Comparison of ENCODE assay signal across 9 cellular contexts in the genomic region with DNA sequence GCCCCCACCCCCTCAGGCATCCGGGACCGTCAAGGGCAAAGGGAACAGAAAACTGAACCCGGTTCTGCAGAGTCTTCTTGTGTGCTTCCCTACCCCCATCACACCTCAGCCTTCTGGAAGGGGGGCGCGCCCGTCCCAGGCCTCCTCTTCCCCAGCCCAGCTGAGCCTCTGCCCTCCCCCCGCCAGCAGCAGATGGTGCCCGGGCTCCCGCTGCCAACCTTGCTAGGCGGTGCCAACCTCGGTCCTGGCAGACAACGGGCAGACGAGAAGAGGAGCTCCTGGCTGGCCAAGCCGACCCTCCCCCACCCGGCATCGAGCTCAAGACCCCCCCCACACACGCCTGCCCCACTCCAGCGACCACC. TPM values are rescaled to one million over a fixed set of nuclear protein-coding genes. Genes with fewer than 3 reads are reported as not detected.
DNase-seq lines count a peak whose midpoint lies in the region; ATAC-seq and TF ChIP-seq lines count a peak whose summit lies in the region.
"Had no signal": no experiment of that assay in that cellular context is flagged by ENCODE, and none has a peak within 500 bp of the region (broad histone marks: within the 10 kb centered on the region; RNA-seq: fewer than 3 reads in every experiment).

No MANE protein-coding gene starts in this region.

- DNase-seq in H9, result no peak
- peak; percentile 70 for DNase-seq in NCI-H446 treated with DMSO at 0.1 percent for 48 hours (lab: John Stamatoyannopoulos, UW)
- no peak for DNase-seq in endodermal cell
- peak; percentile 66 to 91 for DNase-seq in psoas muscle
- no peak for DNase-seq in stimulated activated naive CD4-positive, alpha-beta T cell treated with Interleukin-2 at 50 U/mL for 16 hours (lab: John Stamatoyannopoulos, UW)

- peak overlapping the region; percentile 44 for H3K4me2 ChIP-seq in H9 (ENCODE audit: insufficient read depth, insufficient read length, low read length)

- H4K8ac ChIP-seq in H9 (replicated peaks; ENCODE audit: insufficient read length, low read depth, low read length), result no peak overlapping the region

- H3K36me3 Mint-ChIP-seq in H9 (ENCODE audit: insufficient read depth in 1 of 3, low read depth in 3 of 3) (peaks cover 0 to 3% (median 2%) of the 10 kb centered on the region in 3 experiments; a peak in 2 of 7 replicates), endodermal cell (ENCODE audit: low read depth) (peaks cover 4% of the 10 kb centered on the region)

- ATAC-seq in psoas muscle (peak; percentile 25 to 61 (median 52)), GM19328 (IDR thresholded peaks at IDR 0.05; ENCODE audit: unreplicated experiment) (no peak), GM21786 (IDR thresholded peaks at IDR 0.05; ENCODE audit: unreplicated experiment) (no peak), GM19463 (IDR thresholded peaks at IDR 0.05; ENCODE audit: unreplicated experiment) (no peak)

- peaks cover 29% of the 10 kb centered on the region for H3K23me2 ChIP-seq in H9 (ENCODE audit: insufficient read length, low read depth, low read length, poor library complexity, severe bottlenecking)

- peaks cover 72% of the 10 kb centered on the region for H3K27me3 Mint-ChIP-seq in H9 (ENCODE audit: low read depth)
- H3K27me3 Mint-ChIP-seq in endodermal cell (ENCODE audit: insufficient read depth), result peaks cover 75% of the 10 kb centered on the region

- H4K5ac ChIP-seq in H9 (ENCODE audit: insufficient read length, low read depth, low read length), result no peak overlapping the region

- H3K9me3 Mint-ChIP-seq in H9 (no peaks in the 10 kb centered on the region), endodermal cell (no peaks in the 10 kb centered on the region)

- no peak overlapping the region for H3K56ac ChIP-seq in H9 (ENCODE audit: insufficient read length, low read depth, low read length)

- no peak overlapping the region for H3K14ac ChIP-seq in H9 (ENCODE audit: insufficient read depth, low read length)

- H2BK120ac ChIP-seq in H9 (ENCODE audit: low read depth, low read length, poor library complexity, severe bottlenecking), result no peak overlapping the region

- peaks cover 42% of the 10 kb centered on the region for H3K27me3 ChIP-seq in H9 (ENCODE audit: insufficient read depth, low read length)
- H3K27me3 ChIP-seq in endodermal cell (ENCODE audit: control insufficient read depth, insufficient read depth, low read length, poor library complexity, severe bottlenecking), result peaks cover 68% of the 10 kb centered on the region
- peaks cover 0 to 11% (median 0%) of the 10 kb centered on the region in 3 donors for H3K27me3 ChIP-seq in psoas muscle (ENCODE audit: insufficient read depth in 3 of 3, low read length in 2 of 3)

- no peaks in the 10 kb centered on the region for H4K20me1 ChIP-seq in H9 (ENCODE audit: control insufficient read depth, insufficient read depth, insufficient read length)

- H3K4me1 ChIP-seq in H9 (ENCODE audit: insufficient read depth, low read length) (0 out of 2 replicates have a peak, but pooled peaks cover 4% of the 10 kb centered on the region), endodermal cell (ENCODE audit: control insufficient read depth, insufficient read depth, low read length) (peaks cover 6% of the 10 kb centered on the region), psoas muscle (peaks cover 62% of the 10 kb centered on the region)

- no peak overlapping the region for H4K91ac ChIP-seq in H9 (ENCODE audit: insufficient read length, low read depth, low read length)

- no peak for TF ChIP-seq CTCF in H9 (conservative IDR thresholded peaks at IDR 0.05)
- TF ChIP-seq CTCF in endodermal cell (conservative IDR thresholded peaks at IDR 0.05), result no peak
- no peak for TF ChIP-seq CTCF in psoas muscle (IDR thresholded peaks at IDR 0.05)

- no peak overlapping the region for H2BK15ac ChIP-seq in H9 (ENCODE audit: low read depth, low read length)

- no peak overlapping the region for H2AK5ac ChIP-seq in H9 (ENCODE audit: insufficient read length, low read length)

- intact Hi-C loops in psoas muscle (cut with DNase I), result no loop called here

- H3K9ac ChIP-seq in H9 (ENCODE audit: extremely low read depth, insufficient read length, low read length) (no peak overlapping the region), endodermal cell (ENCODE audit: extremely low read depth, low read length, poor library complexity, severe bottlenecking) (no peak overlapping the region)

- H3K4me1 Mint-ChIP-seq in H9, result peaks cover 55 to 66% of the 10 kb centered on the region in 2 experiments
- H3K4me1 Mint-ChIP-seq in endodermal cell, result peaks cover 30% of the 10 kb centered on the region

- no peak overlapping the region for H3T11ph ChIP-seq in H9 (ENCODE audit: low read length)

- H2BK20ac ChIP-seq in H9 (ENCODE audit: low read depth, low read length, poor library complexity, severe bottlenecking), result no peak overlapping the region

- H3K23ac ChIP-seq in H9 (ENCODE audit: insufficient read length, low read depth, low read length), result no peak overlapping the region

- no peak overlapping the region; a peak in 1 of 7 replicates for H3K27ac Mint-ChIP-seq in H9
- no peak overlapping the region for H3K27ac Mint-ChIP-seq in endodermal cell

- H3K27ac ChIP-seq in H9 (ENCODE audit: insufficient read length, low read depth, low read length) (no peak overlapping the region), endodermal cell (ENCODE audit: low read depth, low read length) (no peak overlapping the region), psoas muscle (peak overlapping the region; percentile 68)

- no peak overlapping the region for H2AFZ ChIP-seq in H9 (ENCODE audit: low read length)

- peak overlapping the region; percentile 74 to 84 for H3K4me3 Mint-ChIP-seq in H9
- H3K4me3 Mint-ChIP-seq in endodermal cell, result peak overlapping the region; percentile 54

- WGBS in H9 (ENCODE audit: extremely low coverage, insufficient read length, low lambda C conversion rate), result no CpG with 5 or more reads among the region's 18 CpGs
- 6 to 14% methylated on average over 7 to 18 of the region's 18 CpGs for WGBS in endodermal cell (ENCODE audit: insufficient coverage in 1 of 2, insufficient read length in 1 of 2), 2 experiments
- 2 to 3% (median 2%) methylated on average over 7 to 18 of the region's 18 CpGs for WGBS in psoas muscle, 3 donors

- no peak overlapping the region for H3K18ac ChIP-seq in H9 (ENCODE audit: insufficient read length, low read depth, low read length)

- H3K9me3 ChIP-seq in H9 (ENCODE audit: control insufficient read depth, low read depth, low read length) (no peaks in the 10 kb centered on the region), endodermal cell (ENCODE audit: control insufficient read depth, low read length) (no peaks in the 10 kb centered on the region), psoas muscle (no peaks in the 10 kb centered on the region)

- peak overlapping the region; percentile 65 for H3K4me3 ChIP-seq in endodermal cell (ENCODE audit: low read length)
- H3K4me3 ChIP-seq in psoas muscle, result peak overlapping the region; percentile 56
- H3K4me3 ChIP-seq: lung had no signal

- H2BK5ac ChIP-seq in H9 (ENCODE audit: insufficient read length, low read length), result no peak overlapping the region

- H3K79me2 ChIP-seq in H9 (ENCODE audit: insufficient read depth, low read length), result no peaks in the 10 kb centered on the region

- H3K36me3 ChIP-seq in endodermal cell (ENCODE audit: control insufficient read depth, insufficient read depth, low read length) (no peaks in the 10 kb centered on the region), psoas muscle (ENCODE audit: insufficient read depth in 1 of 2, low read depth in 1 of 2) (peaks cover 0 to 40% of the 10 kb centered on the region in 2 donors)

- no peak overlapping the region for H3K4ac ChIP-seq in H9 (ENCODE audit: low read depth, low read length)

- H2BK12ac ChIP-seq in H9 (ENCODE audit: insufficient read length, low read depth, low read length), result no peak overlapping the region

- H3K79me1 ChIP-seq in H9 (ENCODE audit: insufficient read depth, low read depth, low read length, poor library complexity, severe bottlenecking), result no peaks in the 10 kb centered on the region

RNA-seq across cellular contexts. Expression of a gene that starts 8.7 kb away (rescaled TPM):
- total RNA-seq in H9 (2021) (2.0 and 2.8 TPM in 2 replicates), endodermal cell (1 to 10 TPM; 5.9 to 6.8 TPM), psoas muscle (1,000 to 10,000 TPM in 2 of 4 donors, 100 to 1,000 TPM in 2; 576 to 1,676 (median 997) TPM)
- 2.5 TPM for polyA plus RNA-seq in endodermal cell (2013, experiment 1 of 2)
- polyA plus RNA-seq in endodermal cell (2013, experiment 2 of 2), result 1.9 TPM
- 1,000 to 10,000 TPM in 1 of 3 donors, 100 to 1,000 TPM in 1, 10 to 100 TPM in 1; 98.2 to 1,376 (median 738) TPM for polyA plus RNA-seq in psoas muscle

RNA-seq across cellular contexts. Expression of a gene that starts 12.8 kb away (rescaled TPM):
- 257 and 260 TPM in 2 replicates for total RNA-seq in H9 (2021)
- 100 to 1,000 TPM in 1 of 2 donors, 10 to 100 TPM in 1; 76.7 to 134 TPM for total RNA-seq in endodermal cell
- 141 TPM for polyA plus RNA-seq in endodermal cell (2013, experiment 1 of 2)
- polyA plus RNA-seq in endodermal cell (2013, experiment 2 of 2), result 96.2 TPM
- 10 to 100 TPM; 39.2 to 59.2 (median 47.3) TPM for total RNA-seq in psoas muscle
- 10 to 100 TPM; 36.6 to 66.8 (median 62.7) TPM for polyA plus RNA-seq in psoas muscle

RNA-seq across cellular contexts. Expression of a gene that starts 25.7 kb away (rescaled TPM):
- 2.1 and 2.8 TPM in 2 replicates for total RNA-seq in H9 (2021)
- 1 to 10 TPM in 1 of 2 donors, under 1 TPM in 1; 0.31 to 1.1 TPM for total RNA-seq in endodermal cell
- 7.8 TPM for polyA plus RNA-seq in endodermal cell (2013, experiment 1 of 2)
- polyA plus RNA-seq in endodermal cell (2013, experiment 2 of 2), result 6.4 TPM
- total RNA-seq in psoas muscle, result under 1 TPM in 3 of 4 donors, not detected in 1; 0.24 to 0.58 (median 0.42) TPM
- polyA plus RNA-seq in psoas muscle, result under 1 TPM in 2 of 3 donors, not detected in 1; 0.01 to 0.20 TPM

Comparison
In these comparisons a context has a peak if more than half of its experiments do, and no peak if none do; other contexts are left out.
1. DNase-seq: peak in NCI-H446 treated with DMSO at 0.1 percent for 48 hours (single experiment) and psoas muscle (2 of 2); none in H9 (single experiment), endodermal cell (single experiment) and stimulated activated naive CD4-positive, alpha-beta T cell treated with Interleukin-2 at 50 U/mL for 16 hours (single experiment).
2. ATAC-seq: peak in psoas muscle (4 of 4); none in GM19328 (single experiment), GM21786 (single experiment) and GM19463 (single experiment).
3. RNA of a gene that starts 8.7 kb away (total RNA-seq): 576 to 1,676 TPM in psoas muscle; 5.9 to 6.8 TPM in endodermal cell and 2.0 to 2.8 TPM in H9; every median in the first group is over 10 times any median in the second.